11 cellular contexts compared by ENCODE assay signal in genomic region chr6:119541132-119541905, GRCh38.
A peak's percentile ranks its signal among the peaks of the same experiment; 100 is the strongest.
DNase-seq lines count a peak whose midpoint lies in the region; ATAC-seq and TF ChIP-seq lines count a peak whose summit lies in the region.
"Had no signal": no experiment of that assay in that cellular context is flagged by ENCODE, and none has a peak within 500 bp of the region (broad histone marks: within the 10 kb centered on the region; RNA-seq: fewer than 3 reads in every experiment).

No MANE protein-coding gene starts in this region.

- H3K27ac Mint-ChIP-seq in neural progenitor cell: no peak overlapping the region
- H3K27ac Mint-ChIP-seq: IgD-negative memory B cell; stimulated activated memory B cell treated with anti-CD40 and anti-IgM and Interleukin-4, amounts not matched to agents 10 μg/mL and 1 μg/mL and 100 μg/mL, for 72 hours had no signal

- peak; percentile 32 for DNase-seq in DMS 273 treated with DMSO at 0.1 percent for 48 hours (lab: John Stamatoyannopoulos, UW)
- DNase-seq in OCI-M1 (lab: John Stamatoyannopoulos, UW): peak; percentile 66
- peak; percentile 97 for DNase-seq in fibroblast of pulmonary artery (ENCODE audit: low read depth)
- DNase-seq in skeletal muscle cell (ENCODE audit: low read depth): peak; percentile 100
- DNase-seq in neural progenitor cell (ENCODE audit: low spot score): no peak
- DNase-seq in NCI-H187 treated with DMSO at 0.1 percent for 48 hours (lab: John Stamatoyannopoulos, UW): no peak
- DNase-seq: SIG-M5 had no signal

- H3K9ac ChIP-seq in neural progenitor cell: no peak overlapping the region

- H2AFZ ChIP-seq in neural progenitor cell (replicated peaks): no peak overlapping the region

- H4K20me1 ChIP-seq in neural progenitor cell (ENCODE audit: low read depth): no peaks in the 10 kb centered on the region

- H3F3A ChIP-seq in neural progenitor cell (ENCODE audit: low read depth): no peaks in the 10 kb centered on the region

- H3K27me3 ChIP-seq in neural progenitor cell: no peaks in the 10 kb centered on the region

- no peaks in the 10 kb centered on the region for H3K79me2 ChIP-seq in neural progenitor cell (ENCODE audit: low read depth)

- ATAC-seq in GM21619 (IDR thresholded peaks at IDR 0.05; ENCODE audit: unreplicated experiment) (no peak), HG03097 (IDR thresholded peaks at IDR 0.05; ENCODE audit: low FRiP score, unreplicated experiment) (no peak)

- no peak overlapping the region for H3K27ac ChIP-seq in neural progenitor cell

- no peaks in the 10 kb centered on the region for H3K27me3 Mint-ChIP-seq in neural progenitor cell (ENCODE audit: insufficient read depth, low read depth)
- H3K27me3 Mint-ChIP-seq: IgD-negative memory B cell; stimulated activated memory B cell treated with anti-CD40 and anti-IgM and Interleukin-4, amounts not matched to agents 10 μg/mL and 1 μg/mL and 100 μg/mL, for 72 hours had no signal

- no peaks in the 10 kb centered on the region for H3K4me1 ChIP-seq in neural progenitor cell

- H3K9me3 Mint-ChIP-seq in neural progenitor cell: no peaks in the 10 kb centered on the region
- H3K9me3 Mint-ChIP-seq: stimulated activated memory B cell treated with anti-CD40 and anti-IgM and Interleukin-4, amounts not matched to agents 10 μg/mL and 1 μg/mL and 100 μg/mL, for 72 hours had no signal

- H3K4me3 Mint-ChIP-seq in neural progenitor cell: no peak overlapping the region
- H3K4me3 Mint-ChIP-seq: IgD-negative memory B cell; stimulated activated memory B cell treated with anti-CD40 and anti-IgM and Interleukin-4, amounts not matched to agents 10 μg/mL and 1 μg/mL and 100 μg/mL, for 72 hours had no signal

- no peaks in the 10 kb centered on the region for H3K4me1 Mint-ChIP-seq in neural progenitor cell
- H3K4me1 Mint-ChIP-seq: IgD-negative memory B cell; stimulated activated memory B cell treated with anti-CD40 and anti-IgM and Interleukin-4, amounts not matched to agents 10 μg/mL and 1 μg/mL and 100 μg/mL, for 72 hours had no signal

- no peaks in the 10 kb centered on the region for H3K36me3 ChIP-seq in neural progenitor cell

- H3K4me2 ChIP-seq in neural progenitor cell: no peak overlapping the region

- TF ChIP-seq CTCF in fibroblast of pulmonary artery (IDR thresholded peaks at IDR 0.05; ENCODE audit: low read length, missing control alignments) (no peak), neural progenitor cell (IDR thresholded peaks at IDR 0.05) (no peak)

- no peaks in the 10 kb centered on the region for H3K9me3 ChIP-seq in neural progenitor cell (ENCODE audit: low read depth)

- H3K36me3 Mint-ChIP-seq in neural progenitor cell: no peaks in the 10 kb centered on the region
- H3K36me3 Mint-ChIP-seq: stimulated activated memory B cell treated with anti-CD40 and anti-IgM and Interleukin-4, amounts not matched to agents 10 μg/mL and 1 μg/mL and 100 μg/mL, for 72 hours had no signal

- no peak overlapping the region for H3K4me3 ChIP-seq in fibroblast of pulmonary artery (replicated peaks; ENCODE audit: low read depth, low read length)
- H3K4me3 ChIP-seq in skeletal muscle cell (ENCODE audit: low read depth, low read length): no peak overlapping the region
- H3K4me3 ChIP-seq in neural progenitor cell: no peak overlapping the region

Comparison
In these comparisons a context has a peak if more than half of its experiments do, and no peak if none do; other contexts are left out.
1. DNase-seq: peak in DMS 273 treated with DMSO at 0.1 percent for 48 hours (single experiment), OCI-M1 (single experiment), fibroblast of pulmonary artery (single experiment) and skeletal muscle cell (single experiment); none in neural progenitor cell (single experiment) and NCI-H187 treated with DMSO at 0.1 percent for 48 hours (single experiment).